Comparison of ENCODE assay signal across 4 cellular contexts in the genomic region with DNA sequence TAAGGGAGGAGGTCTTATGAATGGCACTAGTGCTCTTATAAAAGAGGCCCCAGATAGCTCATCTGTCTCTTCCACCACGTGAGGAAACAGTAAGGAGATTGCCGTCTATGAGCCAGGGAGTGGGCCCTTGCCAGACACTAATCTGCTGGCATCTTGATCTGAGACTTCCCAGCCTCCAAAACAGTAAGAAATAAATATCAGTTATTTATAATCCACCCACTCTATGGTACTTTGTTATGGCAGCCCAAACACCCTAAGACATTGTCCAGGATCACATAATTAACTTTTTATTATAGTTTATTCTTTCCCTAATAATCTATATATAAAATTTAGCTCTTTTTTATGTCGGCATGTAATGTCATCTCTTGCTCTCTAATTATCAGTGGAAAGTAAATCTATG.
"Had no signal": no experiment of that assay in that cellular context is flagged by ENCODE, and none has a peak within 500 bp of the region (broad histone marks: within the 10 kb centered on the region; RNA-seq: fewer than 3 reads in every experiment).

No MANE protein-coding gene starts in this region.

- DNase-seq: GM23248, GOT3, H7, HFFc6 had no signal
